In the genomic region with DNA sequence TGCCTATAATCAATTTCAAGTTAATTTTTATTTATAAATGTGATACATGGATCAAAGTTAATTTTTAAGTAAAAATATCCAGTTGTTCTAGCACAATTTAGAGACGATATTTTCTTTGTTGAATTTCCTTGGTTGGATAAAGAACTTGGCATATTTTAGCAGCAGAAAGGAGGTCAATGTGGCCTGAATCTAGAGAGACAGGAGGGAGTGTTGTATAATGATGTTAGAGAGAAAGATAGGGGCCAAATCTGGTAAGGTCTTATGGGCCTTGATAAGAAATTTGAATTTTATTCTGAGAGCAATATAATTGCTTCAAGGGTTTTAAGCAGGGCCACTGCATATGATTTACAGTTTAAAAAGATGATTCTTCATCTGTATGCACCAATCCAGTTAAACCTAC, we compare ENCODE assay signal across 25 cellular contexts.
"Had no signal": no experiment of that assay in that cellular context is flagged by ENCODE, and none has a peak within 500 bp of the region (broad histone marks: within the 10 kb centered on the region; RNA-seq: fewer than 3 reads in every experiment).

No MANE protein-coding gene starts in this region.

- H3K36me3 ChIP-seq: neural progenitor cell, ovary, right lobe of liver, sigmoid colon, stomach, thoracic aorta, thyroid gland, tibial nerve, upper lobe of left lung, uterus had no signal

- H3K4me3 ChIP-seq: neural progenitor cell, ovary, psoas muscle, right lobe of liver, sigmoid colon, stomach, thoracic aorta, thyroid gland, tibial nerve, upper lobe of left lung, uterus had no signal

- ATAC-seq: natural killer cell; psoas muscle; right cardiac atrium; right lobe of liver; stimulated activated effector memory CD8-positive, alpha-beta T cell treated with anti-CD3 and anti-CD28 coated beads, Interleukin-12 subunit alpha, Interleukin-12 subunit beta, amount 100 ng/mL, for 72 hours; stimulated activated naive B cell treated with anti-CD40 and anti-IgM and Interleukin-4, amounts not matched to agents 10 μg/mL and 1 μg/mL and 100 μg/mL, for 72 hours had no signal

- H3K27me3 ChIP-seq: neural progenitor cell, ovary, right lobe of liver, sigmoid colon, stomach, thyroid gland, tibial nerve, upper lobe of left lung, uterus had no signal

- H3K27ac ChIP-seq: neural progenitor cell, ovary, parathyroid adenoma, psoas muscle, right lobe of liver, sigmoid colon, stomach, thoracic aorta, thyroid gland, tibial nerve, upper lobe of left lung, uterus had no signal

- DNase-seq: natural killer cell; occipital lobe; ovary; posterior cingulate gyrus; psoas muscle; right cardiac atrium; right lobe of liver; sigmoid colon; small intestine; stimulated activated CD4-positive, alpha-beta T cell treated with anti-CD3 and anti-CD28 coated beads, Interleukin-15, amount 100 ng/mL, for 24 hours; stimulated activated CD4-positive, alpha-beta T cell treated with anti-CD3 and anti-CD28 coated beads, Interleukin-2, amount 100 ng/mL, for 24 hours; stimulated activated CD4-positive, alpha-beta T cell treated with anti-CD3 and anti-CD28 coated beads, Interleukin-2, amount 100 ng/mL, for 48 hours; stimulated activated CD4-positive, alpha-beta T cell treated with anti-CD3 and anti-CD28 coated beads, Interleukin-4, amount 100 ng/mL, for 24 hours; stimulated activated naive B cell treated with anti-CD40 and anti-IgM and Interleukin-4, amounts not matched to agents 10 μg/mL and 1 μg/mL and 100 μg/mL, for 72 hours; stimulated activated naive CD4-positive, alpha-beta T cell treated with Interleukin-2 at 50 U/mL for 16 hours; stomach; thyroid gland; trophoblast cell; upper lobe of left lung; uterus had no signal

- H3K4me1 ChIP-seq: neural progenitor cell, parathyroid adenoma, psoas muscle, right lobe of liver, sigmoid colon, stomach, thyroid gland, tibial nerve, upper lobe of left lung, uterus had no signal

- H3K9me3 ChIP-seq: ovary, psoas muscle, right lobe of liver, sigmoid colon, stomach, thoracic aorta, thyroid gland, tibial nerve, upper lobe of left lung, uterus had no signal
